Comparison of ENCODE assay signal across 8 cellular contexts in genomic region chr21:42010507-42011493, GRCh38. TPM values are rescaled to one million over a fixed set of nuclear protein-coding genes. Genes with fewer than 3 reads are reported as not detected.
DNase-seq lines count a peak whose midpoint lies in the region; ATAC-seq and TF ChIP-seq lines count a peak whose summit lies in the region.

No MANE protein-coding gene starts in this region.

- DNase-seq in GM10266 (ENCODE audit: extremely low spot score): peak; percentile 47
- peak; percentile 50 for DNase-seq in HT-29 (ENCODE audit: low spot score)
- peak; percentile 21 for DNase-seq in SK-N-DZ (ENCODE audit: low spot score)
- DNase-seq in central memory CD4-positive, alpha-beta T cell: peak; percentile 28
- peak; percentile 59 for DNase-seq in stimulated activated CD8-positive, alpha-beta memory T cell treated with anti-CD3 and anti-CD28 coated beads, Interleukin-4, amount 100 ng/mL, for 48 hours
- DNase-seq in EL: no peak

- peak; percentile 20 for ATAC-seq in GM21381 (IDR thresholded peaks at IDR 0.05; ENCODE audit: unreplicated experiment)

- peak overlapping the region; percentile 99 for H3K27ac ChIP-seq in layer of hippocampus (ENCODE audit: low read depth, low read length)

- no peaks in the 10 kb centered on the region for H3K27me3 ChIP-seq in layer of hippocampus (ENCODE audit: control insufficient read depth, insufficient read depth, low read length)

- peak; percentile 35 for TF ChIP-seq CTCF in GM10266 (IDR thresholded peaks at IDR 0.05; ENCODE audit: control insufficient read depth, insufficient read depth, low read depth, missing control alignments)

RNA-seq across cellular contexts. Expression of gene ZBTB21, which starts 0.6 kb away (rescaled TPM):
- 7.5 and 11.8 TPM in 2 replicates for total RNA-seq in HT-29 (2014; rRNA removed; shearing (Covaris generic))
- 4.3 and 6.2 TPM in 2 replicates for polyA plus RNA-seq in SK-N-DZ (2014; cell fraction: cytosol; rRNA removed)
- 3.1 and 3.9 TPM in 2 replicates for polyA plus RNA-seq in SK-N-DZ (2014; cell fraction: nucleus; rRNA removed)

RNA-seq across cellular contexts. Expression of gene C2CD2, which starts 57.0 kb away (rescaled TPM):
- 10.6 and 17.9 TPM in 2 replicates for total RNA-seq in HT-29 (2014; rRNA removed; shearing (Covaris generic))
- polyA plus RNA-seq in SK-N-DZ (2014; cell fraction: cytosol; rRNA removed): 4.1 and 4.3 TPM in 2 replicates
- 5.5 and 5.8 TPM in 2 replicates for polyA plus RNA-seq in SK-N-DZ (2014; cell fraction: nucleus; rRNA removed)
